9 cellular contexts compared by ENCODE assay signal in the genomic region with DNA sequence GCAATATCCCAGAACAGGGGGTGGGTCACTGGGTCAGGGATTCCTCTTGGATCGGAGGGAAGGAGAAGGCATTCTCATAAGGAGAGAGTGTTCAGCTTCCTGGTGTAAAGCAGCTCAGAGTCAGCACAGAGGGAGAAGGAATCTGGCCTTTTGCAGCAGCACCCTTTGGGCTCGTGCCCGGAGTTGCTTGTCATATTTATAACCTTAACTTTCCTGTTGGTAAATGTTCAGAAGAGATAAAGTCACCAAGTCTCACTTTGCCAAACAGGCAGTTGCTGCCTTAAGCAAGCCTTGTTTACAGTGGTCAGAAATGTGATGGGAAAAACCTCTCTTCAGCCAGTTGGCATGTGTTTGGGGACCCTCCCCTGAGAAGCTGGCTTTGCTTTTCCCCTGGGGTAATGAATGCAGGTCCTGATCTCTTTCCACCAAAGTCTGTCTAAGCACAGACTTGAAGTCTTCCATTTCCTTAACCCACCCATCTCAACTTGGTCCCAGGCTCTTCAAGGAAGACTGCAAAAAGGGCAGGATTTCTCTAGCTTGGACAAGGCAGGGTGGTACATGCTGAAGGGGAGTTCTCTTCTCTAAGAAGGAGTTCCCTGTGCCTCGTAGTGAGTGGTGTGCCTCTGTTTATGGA.
DNase-seq lines count a peak whose midpoint lies in the region; ATAC-seq and TF ChIP-seq lines count a peak whose summit lies in the region.
"Had no signal": no experiment of that assay in that cellular context is flagged by ENCODE, and none has a peak within 500 bp of the region (broad histone marks: within the 10 kb centered on the region; RNA-seq: fewer than 3 reads in every experiment).

No MANE protein-coding gene starts in this region.

- H3K9me2 ChIP-seq in SK-N-SH: no peaks in the 10 kb centered on the region

- TF ChIP-seq EP300 in SK-N-SH (IDR thresholded peaks at IDR 0.05; ENCODE audit: borderline replicate concordance in 1 of 2, low read depth in 1 of 2, low read length in 1 of 2): no peak

- ATAC-seq in activated CD8-positive, alpha-beta memory T cell treated with anti-CD3 and anti-CD28 coated beads, Interleukin-2, amount 10 ng/mL, durations not matched to agents 7 days and 5 days: no peak

- H3K27ac ChIP-seq in SK-N-SH (ENCODE audit: low read depth in 2 of 2, low read length in 1 of 2) (peak overlapping the region in 1 of 2 experiments; percentile 43; a peak in 1 of 4 replicates), fibroblast of lung (ENCODE audit: insufficient read depth, low read length) (no peak overlapping the region), osteoblast (ENCODE audit: low read depth, low read length) (no peak overlapping the region)

- peaks cover 0 to 10% of the 10 kb centered on the region in 2 experiments for H3K36me3 ChIP-seq in SK-N-SH (replicated peaks in 1 of 2; ENCODE audit: control insufficient read depth in 1 of 2, insufficient read depth in 2 of 2, low read length in 1 of 2)
- no peaks in the 10 kb centered on the region for H3K36me3 ChIP-seq in fibroblast of lung (ENCODE audit: control insufficient read depth, insufficient read depth, low read length)
- H3K36me3 ChIP-seq in osteoblast (ENCODE audit: insufficient read depth, low read length): no peaks in the 10 kb centered on the region

- no peak for TF ChIP-seq RAD21 in SK-N-SH (IDR thresholded peaks at IDR 0.05; ENCODE audit: low read length)

- H3K9ac ChIP-seq in SK-N-SH (no peak overlapping the region), fibroblast of lung (ENCODE audit: insufficient read depth, low read length) (no peak overlapping the region)

- no peaks in the 10 kb centered on the region for H3F3A ChIP-seq in SK-N-SH (replicated peaks; ENCODE audit: insufficient read depth)

- H3K27me3 ChIP-seq in SK-N-SH (ENCODE audit: insufficient read depth) (no peaks in the 10 kb centered on the region), fibroblast of lung (ENCODE audit: control insufficient read depth, insufficient read depth, low read length) (no peaks in the 10 kb centered on the region), osteoblast (ENCODE audit: insufficient read depth, low read length) (no peaks in the 10 kb centered on the region)

- no peak overlapping the region for H2AFZ ChIP-seq in SK-N-SH (ENCODE audit: low read depth)
- no peak overlapping the region for H2AFZ ChIP-seq in fibroblast of lung (ENCODE audit: low read length)
- H2AFZ ChIP-seq in osteoblast (ENCODE audit: low read length): peak overlapping the region; percentile 45

- DNase-seq in AG04449 (ENCODE audit: low read depth, low spot score) (peak; percentile 29), SK-N-SH (no peak), fibroblast of lung (ENCODE audit: low read depth in 2 of 2) (peak; percentile 70 to 71), osteoblast (ENCODE audit: insufficient read length, low spot score, missing footprints) (no peak), NOMO-1 (lab: John Stamatoyannopoulos, UW; ENCODE audit: unreplicated experiment in 2 of 2) (no peak), NCI-H2171 (lab: John Stamatoyannopoulos, UW) (no peak), SKM-1 (lab: John Stamatoyannopoulos, UW; ENCODE audit: unreplicated experiment) (no peak)
- no peak for DNase-seq in activated CD8-positive, alpha-beta memory T cell treated with anti-CD3 and anti-CD28 coated beads, Interleukin-2, amount 10 ng/mL, durations not matched to agents 7 days and 5 days

- H3K4me1 ChIP-seq in SK-N-SH (ENCODE audit: control insufficient read depth in 1 of 2, insufficient read depth in 2 of 2, low read depth in 1 of 2, low read length in 1 of 2) (peaks cover 0 to 5% of the 10 kb centered on the region in 2 experiments; a peak in 1 of 4 replicates), fibroblast of lung (ENCODE audit: control insufficient read depth, extremely low read depth, insufficient read depth, low read length) (peaks cover 2% of the 10 kb centered on the region), osteoblast (ENCODE audit: insufficient read depth, low read length) (peaks cover 9% of the 10 kb centered on the region)

- no peak overlapping the region for H3K27ac Mint-ChIP-seq in activated CD8-positive, alpha-beta memory T cell treated with anti-CD3 and anti-CD28 coated beads, Interleukin-2, amount 10 ng/mL, durations not matched to agents 7 days and 5 days
- H3K27ac Mint-ChIP-seq: activated naive CD8-positive, alpha-beta T cell had no signal

- 68% methylated on average over 4 of the region's 4 CpGs for WGBS in SK-N-SH (ENCODE audit: low lambda C conversion rate)

- TF ChIP-seq CTCF in AG04449 (IDR thresholded peaks at IDR 0.05; ENCODE audit: insufficient read depth, low read length, missing control alignments) (no peak), SK-N-SH (IDR thresholded peaks at IDR 0.05) (no peak), fibroblast of lung (conservative IDR thresholded peaks at IDR 0.05 in 1 of 2, IDR thresholded peaks at IDR 0.05 in 1 of 2; ENCODE audit: low read depth in 1 of 2, low read length in 2 of 2) (no peak), osteoblast (IDR thresholded peaks at IDR 0.05; ENCODE audit: extremely low read depth, low read depth, low read length) (no peak)

- H3K79me2 ChIP-seq in SK-N-SH (ENCODE audit: insufficient read depth) (no peaks in the 10 kb centered on the region), fibroblast of lung (ENCODE audit: control insufficient read depth, insufficient read depth, low read length) (no peaks in the 10 kb centered on the region), osteoblast (ENCODE audit: insufficient read depth, low read length) (no peaks in the 10 kb centered on the region)

- H3K4me3 Mint-ChIP-seq in activated CD8-positive, alpha-beta memory T cell treated with anti-CD3 and anti-CD28 coated beads, Interleukin-2, amount 10 ng/mL, durations not matched to agents 7 days and 5 days: no peak overlapping the region
- H3K4me3 Mint-ChIP-seq: activated naive CD8-positive, alpha-beta T cell had no signal

- peaks cover 55% of the 10 kb centered on the region for H3K4me1 Mint-ChIP-seq in activated CD8-positive, alpha-beta memory T cell treated with anti-CD3 and anti-CD28 coated beads, Interleukin-2, amount 10 ng/mL, durations not matched to agents 7 days and 5 days

- H3K4me2 ChIP-seq in SK-N-SH (no peak overlapping the region), fibroblast of lung (ENCODE audit: extremely low read depth, insufficient read depth, low read length) (no peak overlapping the region), osteoblast (ENCODE audit: insufficient read depth, low read length) (peak overlapping the region; percentile 26)

- H3K4me3 ChIP-seq in AG04449 (ENCODE audit: low read depth, low read length): no peak overlapping the region
- H3K4me3 ChIP-seq in SK-N-SH (ENCODE audit: low read depth in 2 of 2, low read length in 1 of 2): no peak overlapping the region
- no peak overlapping the region for H3K4me3 ChIP-seq in fibroblast of lung (replicated peaks in 1 of 4; ENCODE audit: control extremely low read depth in 1 of 4, insufficient read depth in 1 of 4, low read depth in 3 of 4, low read length in 4 of 4)
- no peak overlapping the region for H3K4me3 ChIP-seq in osteoblast (ENCODE audit: insufficient read depth, low read length)

- H3K9me3 ChIP-seq in SK-N-SH (no peaks in the 10 kb centered on the region), fibroblast of lung (ENCODE audit: control insufficient read depth, insufficient read depth, low read depth, low read length) (no peaks in the 10 kb centered on the region), osteoblast (ENCODE audit: low read depth, low read length) (no peaks in the 10 kb centered on the region)

- no peaks in the 10 kb centered on the region for H3K9me3 Mint-ChIP-seq in activated CD8-positive, alpha-beta memory T cell treated with anti-CD3 and anti-CD28 coated beads, Interleukin-2, amount 10 ng/mL, durations not matched to agents 7 days and 5 days (ENCODE audit: low read depth)

- peaks cover 61% of the 10 kb centered on the region for H3K36me3 Mint-ChIP-seq in activated CD8-positive, alpha-beta memory T cell treated with anti-CD3 and anti-CD28 coated beads, Interleukin-2, amount 10 ng/mL, durations not matched to agents 7 days and 5 days

- H3K27me3 Mint-ChIP-seq in activated CD8-positive, alpha-beta memory T cell treated with anti-CD3 and anti-CD28 coated beads, Interleukin-2, amount 10 ng/mL, durations not matched to agents 7 days and 5 days: no peaks in the 10 kb centered on the region
- H3K27me3 Mint-ChIP-seq: activated naive CD8-positive, alpha-beta T cell had no signal

- CTCF ChIA-PET in AG04449 (lab: Yijun Ruan, JAX) (no interaction called here), SK-N-SH (lab: Yijun Ruan, JAX) (no interaction called here)
- CTCF ChIA-PET in activated CD8-positive, alpha-beta memory T cell treated with anti-CD3 and anti-CD28 coated beads, Interleukin-2, amount 10 ng/mL, durations not matched to agents 7 days and 5 days (lab: Charles Lee): no interaction called here

- H4K20me1 ChIP-seq in SK-N-SH (ENCODE audit: insufficient read depth) (no peaks in the 10 kb centered on the region), fibroblast of lung (ENCODE audit: control insufficient read depth, extremely low read depth, insufficient read depth, low read length) (no peaks in the 10 kb centered on the region), osteoblast (ENCODE audit: insufficient read depth, low read length) (no peaks in the 10 kb centered on the region)

- POLR2A ChIA-PET in AG04449 (lab: Yijun Ruan, JAX) (no interaction called here), SK-N-SH (lab: Yijun Ruan, JAX) (no interaction called here)

TF ChIP-seq in SK-N-SH, 30 proteins besides CTCF, POLR2A, EP300 and RAD21:
- TF ChIP-seq TAF1 (IDR thresholded peaks at IDR 0.05; ENCODE audit: borderline replicate concordance, low read depth, low read length) (no peak), NFIC (IDR thresholded peaks at IDR 0.05; ENCODE audit: borderline replicate concordance) (no peak), JUND (IDR thresholded peaks at IDR 0.05) (no peak), ELF1 (IDR thresholded peaks at IDR 0.05) (no peak)
- TF ChIP-seq, protein P1, sequence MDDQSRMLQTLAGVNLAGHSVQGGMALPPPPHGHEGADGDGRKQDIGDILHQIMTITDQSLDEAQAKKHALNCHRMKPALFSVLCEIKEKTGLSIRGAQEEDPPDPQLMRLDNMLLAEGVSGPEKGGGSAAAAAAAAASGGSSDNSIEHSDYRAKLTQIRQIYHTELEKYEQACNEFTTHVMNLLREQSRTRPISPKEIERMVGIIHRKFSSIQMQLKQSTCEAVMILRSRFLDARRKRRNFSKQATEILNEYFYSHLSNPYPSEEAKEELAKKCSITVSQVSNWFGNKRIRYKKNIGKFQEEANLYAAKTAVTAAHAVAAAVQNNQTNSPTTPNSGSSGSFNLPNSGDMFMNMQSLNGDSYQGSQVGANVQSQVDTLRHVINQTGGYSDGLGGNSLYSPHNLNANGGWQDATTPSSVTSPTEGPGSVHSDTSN (IDR thresholded peaks at IDR 0.05): peak; percentile 21; the same call in 1 of the 2 replicates
- TF ChIP-seq, protein P2, sequence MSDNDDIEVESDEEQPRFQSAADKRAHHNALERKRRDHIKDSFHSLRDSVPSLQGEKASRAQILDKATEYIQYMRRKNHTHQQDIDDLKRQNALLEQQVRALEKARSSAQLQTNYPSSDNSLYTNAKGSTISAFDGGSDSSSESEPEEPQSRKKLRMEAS (IDR thresholded peaks at IDR 0.05; ENCODE audit: low read depth): no peak

Comparison
In these comparisons a context has a peak if more than half of its experiments do, and no peak if none do; other contexts are left out.
1. DNase-seq: peak in AG04449 (single experiment) and fibroblast of lung (2 of 2); none in SK-N-SH (single experiment), osteoblast (single experiment), NOMO-1 (0 of 2), NCI-H2171 (single experiment), activated CD8-positive, alpha-beta memory T cell treated with anti-CD3 and anti-CD28 coated beads, Interleukin-2, amount 10 ng/mL, durations not matched to agents 7 days and 5 days (single experiment) and SKM-1 (single experiment).